In the genomic region with DNA sequence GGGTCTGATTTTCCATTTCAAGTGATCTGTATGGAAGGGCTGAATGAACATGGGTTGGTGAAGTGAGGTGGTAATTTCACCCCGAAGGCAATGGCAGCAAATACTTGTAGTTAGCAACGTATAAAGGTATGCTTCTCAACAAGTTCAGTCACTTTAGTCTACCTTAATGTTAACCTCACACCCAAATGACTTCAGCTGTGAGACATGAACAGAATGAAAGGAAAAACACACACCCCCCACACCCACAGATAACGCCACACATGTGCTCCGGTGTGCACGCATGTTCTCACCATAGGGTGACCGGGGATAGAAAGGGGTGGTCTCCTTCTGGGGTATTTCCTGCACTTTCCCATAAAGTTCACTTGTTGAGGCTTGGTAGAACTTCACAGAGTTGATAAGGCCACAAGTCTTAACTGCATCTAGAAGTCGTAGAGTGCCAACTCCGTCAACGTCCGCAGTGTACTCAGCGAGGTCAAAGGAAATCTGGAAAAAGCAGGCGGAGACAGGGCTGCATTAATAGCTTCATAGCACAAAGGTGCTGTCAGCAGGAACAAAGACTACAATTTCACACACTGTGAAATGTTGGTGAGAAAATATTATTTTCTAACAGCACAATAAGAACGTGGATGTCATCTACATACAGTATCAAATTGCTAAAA, we compare ENCODE assay signal across 1 cellular context.
TF ChIP-seq lines count a peak whose summit lies in the region.

No MANE protein-coding gene starts in this region.

TF ChIP-seq in IMR-90, 13 proteins besides CTCF, POLR2A, EP300 and RAD21 (continued from another document):
- TF ChIP-seq, protein P1, sequence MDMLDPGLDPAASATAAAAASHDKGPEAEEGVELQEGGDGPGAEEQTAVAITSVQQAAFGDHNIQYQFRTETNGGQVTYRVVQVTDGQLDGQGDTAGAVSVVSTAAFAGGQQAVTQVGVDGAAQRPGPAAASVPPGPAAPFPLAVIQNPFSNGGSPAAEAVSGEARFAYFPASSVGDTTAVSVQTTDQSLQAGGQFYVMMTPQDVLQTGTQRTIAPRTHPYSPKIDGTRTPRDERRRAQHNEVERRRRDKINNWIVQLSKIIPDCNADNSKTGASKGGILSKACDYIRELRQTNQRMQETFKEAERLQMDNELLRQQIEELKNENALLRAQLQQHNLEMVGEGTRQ (IDR thresholded peaks at IDR 0.05; ENCODE audit: low read depth, low read length): no peak
- TF ChIP-seq CHD1 (IDR thresholded peaks at IDR 0.05; ENCODE audit: low read depth, low read length) (no peak), NFE2L2 (IDR thresholded peaks at IDR 0.05; ENCODE audit: low read depth, low read length) (no peak), MAFK (IDR thresholded peaks at IDR 0.05; ENCODE audit: low read depth, low read length) (no peak), CEBPB (IDR thresholded peaks at IDR 0.05; ENCODE audit: low read depth, low read length) (no peak)
- TF ChIP-seq, protein P2, sequence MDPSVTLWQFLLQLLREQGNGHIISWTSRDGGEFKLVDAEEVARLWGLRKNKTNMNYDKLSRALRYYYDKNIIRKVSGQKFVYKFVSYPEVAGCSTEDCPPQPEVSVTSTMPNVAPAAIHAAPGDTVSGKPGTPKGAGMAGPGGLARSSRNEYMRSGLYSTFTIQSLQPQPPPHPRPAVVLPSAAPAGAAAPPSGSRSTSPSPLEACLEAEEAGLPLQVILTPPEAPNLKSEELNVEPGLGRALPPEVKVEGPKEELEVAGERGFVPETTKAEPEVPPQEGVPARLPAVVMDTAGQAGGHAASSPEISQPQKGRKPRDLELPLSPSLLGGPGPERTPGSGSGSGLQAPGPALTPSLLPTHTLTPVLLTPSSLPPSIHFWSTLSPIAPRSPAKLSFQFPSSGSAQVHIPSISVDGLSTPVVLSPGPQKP (IDR thresholded peaks at IDR 0.05; ENCODE audit: borderline replicate concordance, low read depth, low read length): no peak
